In the genomic region with DNA sequence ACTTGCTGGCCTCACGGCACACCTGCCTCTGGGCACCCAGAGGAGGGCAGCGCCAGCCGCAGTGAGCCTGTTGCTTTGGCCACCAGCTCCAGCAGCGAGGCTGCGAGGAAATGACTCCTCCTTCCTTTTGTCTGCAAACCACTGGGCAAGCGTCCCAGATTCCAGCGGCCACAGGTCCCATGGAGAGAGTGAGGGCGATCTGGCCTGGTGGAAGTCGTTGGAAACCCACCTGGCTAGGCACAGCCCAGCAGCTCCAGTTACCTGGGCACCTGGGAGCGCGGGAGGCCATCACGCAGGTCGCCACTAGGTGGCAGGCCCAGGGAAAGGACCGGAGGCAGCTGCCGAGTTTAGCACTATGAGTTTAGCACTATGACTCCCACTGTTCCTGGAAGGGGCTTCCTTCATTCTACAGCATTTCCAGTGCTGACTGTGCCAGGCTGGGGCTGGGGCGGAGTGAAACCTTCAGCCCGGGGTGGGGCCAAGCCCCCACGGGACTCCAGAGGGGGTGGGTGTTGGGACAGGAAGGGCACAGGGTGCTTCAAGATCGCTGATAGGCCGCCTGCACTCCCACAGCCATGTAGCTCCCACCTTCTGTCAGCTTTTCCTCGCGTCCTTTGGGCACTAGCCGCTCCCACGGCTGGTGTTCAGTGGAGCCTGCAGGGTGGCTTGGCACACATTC, we compare ENCODE assay signal across 8 cellular contexts.
DNase-seq lines count a peak whose midpoint lies in the region; ATAC-seq and TF ChIP-seq lines count a peak whose summit lies in the region.

No MANE protein-coding gene starts in this region.

- H3K9me3 ChIP-seq in DOHH2 (ENCODE audit: control insufficient read depth, insufficient read depth, low read length) = no peaks in the 10 kb centered on the region
- H3K9me3 ChIP-seq in iPS-20b (ENCODE audit: insufficient read depth, low read depth, low read length) = no peaks in the 10 kb centered on the region

- no peaks in the 10 kb centered on the region for H3K4me1 ChIP-seq in DOHH2 (ENCODE audit: control insufficient read depth, low read length)
- H3K4me1 ChIP-seq in iPS-20b (ENCODE audit: insufficient read depth, low read length) = no peaks in the 10 kb centered on the region

- H4K20me1 ChIP-seq in DOHH2 (ENCODE audit: control insufficient read depth, insufficient read depth, low read depth, low read length) = no peaks in the 10 kb centered on the region

- ATAC-seq in GM19324 (IDR thresholded peaks at IDR 0.05; ENCODE audit: low FRiP score, unreplicated experiment) = no peak

- DNase-seq in KBM-7 = peak; percentile 45
- peak; percentile 4 for DNase-seq in SKM-1 (lab: John Stamatoyannopoulos, UW; ENCODE audit: unreplicated experiment)
- DNase-seq in activated naive CD4-positive, alpha-beta T cell treated with anti-CD3 and anti-CD28 coated beads, Interleukin-2, amount 50 U/mL, for 16 hours = peak; percentile 77
- peak; percentile 76 for DNase-seq in stimulated activated CD4-positive, alpha-beta T cell treated with anti-CD3 and anti-CD28 coated beads, Interleukin-4, amount 100 ng/mL, for 24 hours
- DNase-seq in putamen (ENCODE audit: low spot score) = no peak

- no peaks in the 10 kb centered on the region for H3K9me2 ChIP-seq in DOHH2 (replicated peaks; ENCODE audit: control insufficient read depth, low read length)

- H3K36me3 ChIP-seq in DOHH2 (ENCODE audit: control insufficient read depth, low read length) (no peaks in the 10 kb centered on the region), iPS-20b (ENCODE audit: insufficient read depth, low read depth, low read length) (no peaks in the 10 kb centered on the region)

- peak overlapping the region; percentile 1; the same call in 1 of the 2 replicates for H3K4me2 ChIP-seq in DOHH2 (ENCODE audit: low read length)

- H3K27ac ChIP-seq in DOHH2 (ENCODE audit: low read depth, low read length) (no peak overlapping the region), iPS-20b (ENCODE audit: low read length) (no peak overlapping the region)

- H3K79me2 ChIP-seq in DOHH2 (ENCODE audit: control insufficient read depth, low read length) = no peaks in the 10 kb centered on the region

- in situ Hi-C loops in KBM-7 (cut with MboI; ENCODE audit: low pct_unique_long_range_greater_than_20kb, low sequenced_read_pairs) = no loop called here

- no peak overlapping the region for H3K9ac ChIP-seq in iPS-20b (ENCODE audit: low read depth, low read length)

- H3F3A ChIP-seq in DOHH2 (ENCODE audit: control insufficient read depth, insufficient read depth) = no peaks in the 10 kb centered on the region

- H3K4me3 ChIP-seq in DOHH2 (ENCODE audit: low read length) (no peak overlapping the region), iPS-20b (ENCODE audit: low read length) (peak overlapping the region; percentile 24; the same call in 1 of the 2 replicates)

- peak; percentile 96 for TF ChIP-seq CTCF in DOHH2 (IDR thresholded peaks at IDR 0.05; ENCODE audit: low read depth, low read length, poor library complexity, severe bottlenecking)

- H3K27me3 ChIP-seq in DOHH2 (ENCODE audit: control insufficient read depth, low read length) = peaks cover 66% of the 10 kb centered on the region
- H3K27me3 ChIP-seq in iPS-20b (ENCODE audit: insufficient read depth, low read length) = peaks cover 96% of the 10 kb centered on the region
